ENCODE assay signal across 23 cellular contexts in genomic region chr11:119687220-119688046, GRCh38. TPM values are rescaled to one million over a fixed set of nuclear protein-coding genes. Genes with fewer than 3 reads are reported as not detected.
DNase-seq lines count a peak whose midpoint lies in the region; ATAC-seq and TF ChIP-seq lines count a peak whose summit lies in the region.
"Had no signal": no experiment of that assay in that cellular context is flagged by ENCODE, and none has a peak within 500 bp of the region (broad histone marks: within the 10 kb centered on the region; RNA-seq: fewer than 3 reads in every experiment).

No MANE protein-coding gene starts in this region.

- H3K36me3 ChIP-seq in BLaER1 treated with 17β-estradiol and CSF1 and Interleukin-3, amounts not matched to agents 10 nM and 100 nM, result no peaks in the 10 kb centered on the region
- peaks cover 0 to 5% of the 10 kb centered on the region in 2 donors for H3K36me3 ChIP-seq in esophagus (ENCODE audit: control insufficient read depth in 2 of 2, insufficient read depth in 2 of 2, low read length in 1 of 2)
- H3K36me3 ChIP-seq in upper lobe of left lung, result no peaks in the 10 kb centered on the region
- H3K36me3 ChIP-seq: heart right ventricle had no signal

- 49 to 61% methylated on average over 17 of the region's 17 CpGs for WGBS in esophagus, 2 donors
- WGBS in upper lobe of left lung, 2 donors, result 69 to 77% methylated on average over 15 to 17 of the region's 17 CpGs

- DNase-seq in NCI-H82 treated with DMSO at 0.1 percent for 48 hours (lab: John Stamatoyannopoulos, UW; ENCODE audit: unreplicated experiment), result peak; percentile 14
- peak; percentile 28 for DNase-seq in occipital lobe (lab: John Stamatoyannopoulos, UW)
- no peak for DNase-seq in upper lobe of left lung
- no peak for DNase-seq in putamen (ENCODE audit: low spot score)
- no peak for DNase-seq in foreskin melanocyte
- DNase-seq: activated CD4-positive, alpha-beta memory T cell treated with anti-CD3 and anti-CD28 coated beads, Interleukin-2, amount 10 ng/mL, durations not matched to agents 7 days and 5 days; activated CD4-positive, CD25-positive, alpha-beta regulatory T cell; activated effector memory CD4-positive, alpha-beta T cell treated with anti-CD3 and anti-CD28 coated beads, Interleukin-2, amount 50 U/mL, for 16 hours; Calu3; heart right ventricle; naive thymus-derived CD4-positive, alpha-beta T cell; NCI-H1105 treated with DMSO at 0.1 percent for 48 hours; NCI-H2081 treated with DMSO at 0.1 percent for 48 hours; NCI-H446 treated with DMSO at 0.1 percent for 48 hours; stimulated activated CD4-positive, alpha-beta T cell treated with anti-CD3 and anti-CD28 coated beads, Interleukin-1b, Interleukin-23, amount 100 ng/mL, for 48 hours; stimulated activated naive CD4-positive, alpha-beta T cell treated with Interleukin-2 at 50 U/mL for 16 hours; T1000 had no signal

- no peaks in the 10 kb centered on the region for H3K9me3 ChIP-seq in BLaER1 treated with 17β-estradiol and CSF1 and Interleukin-3, amounts not matched to agents 10 nM and 100 nM (replicated peaks in 1 of 11)
- H3K9me3 ChIP-seq in esophagus (ENCODE audit: control insufficient read depth in 2 of 2, insufficient read depth in 1 of 2, low read depth in 1 of 2, low read length in 1 of 2), result no peaks in the 10 kb centered on the region
- H3K9me3 ChIP-seq in upper lobe of left lung, result no peaks in the 10 kb centered on the region
- H3K9me3 ChIP-seq: heart right ventricle had no signal

- H3K4me2 ChIP-seq in BLaER1 treated with 17β-estradiol and CSF1 and Interleukin-3, amounts not matched to agents 10 nM and 100 nM, result peak overlapping the region; percentile 53 to 97 (median 87)

- peaks cover 80 to 100% (median 99%) of the 10 kb centered on the region in 10 experiments for H3K4me1 ChIP-seq in BLaER1 treated with 17β-estradiol and CSF1 and Interleukin-3, amounts not matched to agents 10 nM and 100 nM
- H3K4me1 ChIP-seq in esophagus (ENCODE audit: control insufficient read depth in 2 of 2, insufficient read depth in 2 of 2, low read length in 1 of 2), result peaks cover 4 to 75% of the 10 kb centered on the region in 2 donors
- peaks cover 8 to 32% (median 14%) of the 10 kb centered on the region in 4 donors for H3K4me1 ChIP-seq in upper lobe of left lung

- TF ChIP-seq EP300 in upper lobe of left lung (IDR thresholded peaks at IDR 0.05), result no peak

- H3K27ac ChIP-seq in BLaER1 treated with 17β-estradiol and CSF1 and Interleukin-3, amounts not matched to agents 10 nM and 100 nM, result no peak overlapping the region
- peak overlapping the region; percentile 97 to 98 for H3K27ac ChIP-seq in esophagus (ENCODE audit: low read depth in 2 of 2, low read length in 1 of 2)
- H3K27ac ChIP-seq in upper lobe of left lung, result no peak overlapping the region
- H3K27ac ChIP-seq: C4-2B, heart right ventricle, SK-N-MC had no signal

- H4K20me1 ChIP-seq in BLaER1 treated with 17β-estradiol and CSF1 and Interleukin-3, amounts not matched to agents 10 nM and 100 nM, result peaks cover 0 to 91% (median 26%) of the 10 kb centered on the region in 11 experiments; a peak in 14 of 22 replicates

- H3K9ac ChIP-seq in BLaER1 treated with 17β-estradiol and CSF1 and Interleukin-3, amounts not matched to agents 10 nM and 100 nM, result peak overlapping the region in 1 of 11 experiments; percentile 18; a peak in 2 of 22 replicates

- TF ChIP-seq POLR2A in upper lobe of left lung (IDR thresholded peaks at IDR 0.05), result no peak

- no peak for TF ChIP-seq CTCF in upper lobe of left lung (IDR thresholded peaks at IDR 0.05)

- no peak overlapping the region for H3K4me3 ChIP-seq in BLaER1 treated with 17β-estradiol and CSF1 and Interleukin-3, amounts not matched to agents 10 nM and 100 nM
- no peak overlapping the region for H3K4me3 ChIP-seq in esophagus (ENCODE audit: low read depth in 1 of 2, low read length in 2 of 2)
- H3K4me3 ChIP-seq in upper lobe of left lung, result no peak overlapping the region
- H3K4me3 ChIP-seq: heart right ventricle, SK-N-MC had no signal

- no peak for ATAC-seq in upper lobe of left lung (ENCODE audit: low FRiP score in 2 of 2)
- ATAC-seq in HG03175 (IDR thresholded peaks at IDR 0.05; ENCODE audit: unreplicated experiment), result no peak
- ATAC-seq: heart right ventricle; left lobe of liver; naive thymus-derived CD4-positive, alpha-beta T cell had no signal

- no peaks in the 10 kb centered on the region for H3K27me3 ChIP-seq in BLaER1 treated with 17β-estradiol and CSF1 and Interleukin-3, amounts not matched to agents 10 nM and 100 nM
- no peaks in the 10 kb centered on the region for H3K27me3 ChIP-seq in esophagus (ENCODE audit: control insufficient read depth in 1 of 2, insufficient read depth in 2 of 2, low read length in 2 of 2)
- no peaks in the 10 kb centered on the region for H3K27me3 ChIP-seq in upper lobe of left lung
- H3K27me3 ChIP-seq: heart right ventricle had no signal

RNA-seq across cellular contexts. Expression of gene NECTIN1, which starts 41.6 kb away (rescaled TPM):
- 10 to 100 TPM; 79.6 to 89.9 TPM for polyA plus RNA-seq in esophagus
- total RNA-seq in occipital lobe (17.5 TPM), upper lobe of left lung (10 to 100 TPM in 1 of 6 donors, 1 to 10 TPM in 5; 1.4 to 12.6 (median 7.6) TPM)

Comparison
In these comparisons a context has a peak if more than half of its experiments do, and no peak if none do; other contexts are left out.
1. H3K27ac ChIP-seq: peak in esophagus (2 of 2); none in BLaER1 treated with 17β-estradiol and CSF1 and Interleukin-3, amounts not matched to agents 10 nM and 100 nM (0 of 11) and upper lobe of left lung (0 of 4).
2. DNase-seq: peak in NCI-H82 treated with DMSO at 0.1 percent for 48 hours (single experiment) and occipital lobe (single experiment); none in upper lobe of left lung (0 of 2), putamen (single experiment) and foreskin melanocyte (single experiment).